8 cellular contexts compared by ENCODE assay signal in the genomic region with DNA sequence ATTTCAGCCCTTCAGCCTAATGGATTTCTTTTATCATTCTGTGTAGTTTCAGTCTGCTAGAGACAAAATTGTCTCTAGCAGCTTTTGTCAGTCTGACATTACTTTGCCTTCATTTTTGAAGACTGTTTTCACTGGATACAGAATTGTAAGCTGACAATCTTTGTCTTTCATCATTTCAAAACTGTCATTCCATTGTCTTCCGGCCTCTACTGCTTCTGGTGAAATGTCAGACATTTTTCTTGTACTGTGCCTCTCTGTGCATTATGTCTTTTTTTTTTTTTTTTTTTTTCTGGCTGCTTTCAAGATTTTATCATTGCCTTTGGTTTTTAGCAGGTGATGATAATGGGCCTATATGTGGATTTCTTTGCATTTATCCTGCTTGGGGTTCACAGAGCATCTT.
"Had no signal": no experiment of that assay in that cellular context is flagged by ENCODE, and none has a peak within 500 bp of the region (broad histone marks: within the 10 kb centered on the region; RNA-seq: fewer than 3 reads in every experiment).

No MANE protein-coding gene starts in this region.

- ATAC-seq: GM23338 had no signal

- H3K27ac Mint-ChIP-seq: GM23338, H9, HFFc6, IgD-negative memory B cell had no signal

- H3K4me3 Mint-ChIP-seq: GM23338, H9, HFFc6, IgD-negative memory B cell had no signal

- FAIRE-seq: H1, HTR-8/SVneo had no signal

- H2AFZ ChIP-seq: GM23338 had no signal

- H3K4me2 ChIP-seq: GM23338 had no signal

- DNase-seq: H9, HCEC 1CT, HFFc6, KG1 had no signal

- H3K4me3 ChIP-seq: GM23338 had no signal
